In the genomic region with DNA sequence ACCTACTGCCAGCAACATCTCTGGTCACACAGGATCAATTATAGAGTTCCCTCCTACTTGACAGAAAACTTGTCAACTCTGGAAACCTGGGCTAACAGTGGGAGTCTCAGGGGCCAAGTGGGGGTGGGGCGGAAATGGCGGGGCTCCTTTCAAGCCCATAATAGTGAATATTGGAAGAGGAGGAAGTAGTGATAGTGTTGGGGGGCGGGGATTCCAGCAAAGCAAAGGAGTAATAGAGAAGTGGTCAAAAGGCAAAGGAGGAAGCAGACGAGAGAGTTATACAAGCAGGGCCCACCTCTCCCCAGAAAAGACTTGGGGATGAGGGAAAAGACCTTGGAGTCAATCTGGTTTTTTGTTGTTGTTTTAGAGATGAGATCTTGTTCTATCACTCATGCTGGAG, we compare ENCODE assay signal across 13 cellular contexts. TPM values are rescaled to one million over a fixed set of nuclear protein-coding genes. Genes with fewer than 3 reads are reported as not detected.
DNase-seq lines count a peak whose midpoint lies in the region; ATAC-seq, FAIRE-seq and TF ChIP-seq lines count a peak whose summit lies in the region.
"Had no signal": no experiment of that assay in that cellular context is flagged by ENCODE, and none has a peak within 500 bp of the region (broad histone marks: within the 10 kb centered on the region; RNA-seq: fewer than 3 reads in every experiment).

No MANE protein-coding gene starts in this region.

- H2BK15ac ChIP-seq in mesendoderm (replicated peaks; ENCODE audit: low read depth) = no peak overlapping the region

- TF ChIP-seq CTCF in activated B cell treated with CpG ODN at 0.5 μM for 24 hours (IDR thresholded peaks at IDR 0.05) (no peak), GM10248 (IDR thresholded peaks at IDR 0.05; ENCODE audit: control extremely low read depth, extremely low read depth, low read depth, missing control alignments) (no peak), pancreas (IDR thresholded peaks at IDR 0.05) (no peak)

- no peak overlapping the region for H4K8ac ChIP-seq in mesendoderm (ENCODE audit: low read depth, low read length)

- H3K23ac ChIP-seq in mesendoderm (ENCODE audit: low read length) = no peak overlapping the region

- no peak overlapping the region for H2AK5ac ChIP-seq in mesendoderm (ENCODE audit: low read length)

- H2BK120ac ChIP-seq in mesendoderm (ENCODE audit: low read depth, low read length) = no peak overlapping the region

- H3K79me2 ChIP-seq in mesendoderm (ENCODE audit: control insufficient read depth, insufficient read depth, low read length) = no peaks in the 10 kb centered on the region

- peak; percentile 23 for ATAC-seq in activated B cell treated with CpG ODN at 0.5 μM for 24 hours (ENCODE audit: low read depth)
- ATAC-seq in pancreas = no peak
- ATAC-seq: body of pancreas, foreskin keratinocyte had no signal

- peaks cover 0 to 40% (median 16%) of the 10 kb centered on the region in 11 experiments; a peak in 19 of 22 replicates for H3K36me3 ChIP-seq in BLaER1 treated with 17β-estradiol and CSF1 and Interleukin-3, amounts not matched to agents 10 nM and 100 nM
- H3K36me3 ChIP-seq in mesendoderm (ENCODE audit: control insufficient read depth, insufficient read depth, low read length) (no peaks in the 10 kb centered on the region), pancreas (peaks cover 0 to 5% (median 0%) of the 10 kb centered on the region in 3 donors)

- H3K27ac ChIP-seq in BLaER1 treated with 17β-estradiol and CSF1 and Interleukin-3, amounts not matched to agents 10 nM and 100 nM = peak overlapping the region; percentile 71 to 96 (median 93)
- no peak overlapping the region for H3K27ac ChIP-seq in mesendoderm (ENCODE audit: low read depth, low read length)
- no peak overlapping the region for H3K27ac ChIP-seq in pancreas

- no peak for FAIRE-seq in pancreas (lab: Jason Lieb, UNC)

- peak overlapping the region; percentile 35 to 87 (median 75) for H3K4me3 ChIP-seq in BLaER1 treated with 17β-estradiol and CSF1 and Interleukin-3, amounts not matched to agents 10 nM and 100 nM
- no peak overlapping the region for H3K4me3 ChIP-seq in mesendoderm (ENCODE audit: low read length)
- H3K4me3 ChIP-seq in pancreas = no peak overlapping the region
- H3K4me3 ChIP-seq: body of pancreas had no signal

- POLR2A ChIA-PET in activated B cell treated with CpG ODN at 0.5 μM for 24 hours (lab: Charles Lee) (interaction anchor here (0.7 to 2.5 kb wide), 5 partner anchors 11 to 169 kb away, joined by 3 to 14 read pairs (median 5); a partner anchor contains a TSS), GM10248 (lab: Yijun Ruan, JAX) (interaction anchor here (0.6 kb wide), 1 partner anchor 375 kb away, joined by 3 read pairs; no protein-coding TSS in a partner anchor)

- peak overlapping the region; percentile 94 to 99 (median 98) for H3K4me2 ChIP-seq in BLaER1 treated with 17β-estradiol and CSF1 and Interleukin-3, amounts not matched to agents 10 nM and 100 nM
- H3K4me2 ChIP-seq in mesendoderm (ENCODE audit: low read length) = no peak overlapping the region

- H3K27me3 ChIP-seq in BLaER1 treated with 17β-estradiol and CSF1 and Interleukin-3, amounts not matched to agents 10 nM and 100 nM = no peaks in the 10 kb centered on the region
- H3K27me3 ChIP-seq in mesendoderm (ENCODE audit: insufficient read depth, low read length, poor library complexity) (no peaks in the 10 kb centered on the region), pancreas (no peaks in the 10 kb centered on the region)
- H3K27me3 ChIP-seq: body of pancreas, foreskin keratinocyte had no signal

- H2BK5ac ChIP-seq in mesendoderm (ENCODE audit: low read length) = no peak overlapping the region

- H3K4ac ChIP-seq in mesendoderm (ENCODE audit: low read depth, low read length) = no peak overlapping the region

- H3K27ac Mint-ChIP-seq in activated B cell treated with CpG ODN at 0.5 μM for 24 hours = peak overlapping the region; percentile 97

- in situ Hi-C loops in KBM-7 (cut with MboI; ENCODE audit: low pct_unique_long_range_greater_than_20kb, low sequenced_read_pairs) = loop anchor here (25.0 kb wide), 1 partner anchor 438 kb away; a partner anchor contains a TSS

- peaks cover 68% of the 10 kb centered on the region for H3K4me1 Mint-ChIP-seq in activated B cell treated with CpG ODN at 0.5 μM for 24 hours

- intact Hi-C loops in activated B cell treated with CpG ODN at 0.5 μM for 24 hours (cut with micrococcal nuclease) (loop anchor here (10.0 kb wide), 1 partner anchor 285 kb away; no protein-coding TSS in a partner anchor), pancreas (cut with DNase I) (no loop called here)

- H3K9me3 ChIP-seq in BLaER1 treated with 17β-estradiol and CSF1 and Interleukin-3, amounts not matched to agents 10 nM and 100 nM (replicated peaks in 1 of 11) = no peaks in the 10 kb centered on the region
- H3K9me3 ChIP-seq in pancreas = no peaks in the 10 kb centered on the region
- H3K9me3 ChIP-seq: body of pancreas had no signal

- H3K79me1 ChIP-seq in mesendoderm (ENCODE audit: low read length) = no peaks in the 10 kb centered on the region

- peak overlapping the region; percentile 48 to 92 (median 88); a peak in 21 of 22 replicates for H3K9ac ChIP-seq in BLaER1 treated with 17β-estradiol and CSF1 and Interleukin-3, amounts not matched to agents 10 nM and 100 nM
- H3K9ac ChIP-seq in mesendoderm (ENCODE audit: low read length) = peak overlapping the region; percentile 35

- H3K18ac ChIP-seq in mesendoderm (ENCODE audit: low read length) = no peak overlapping the region

- peaks cover 87 to 100% (median 98%) of the 10 kb centered on the region in 10 experiments for H3K4me1 ChIP-seq in BLaER1 treated with 17β-estradiol and CSF1 and Interleukin-3, amounts not matched to agents 10 nM and 100 nM
- H3K4me1 ChIP-seq in mesendoderm (ENCODE audit: control insufficient read depth, low read depth, low read length) (peaks cover 8% of the 10 kb centered on the region), pancreas (peaks cover 0 to 10% (median 0%) of the 10 kb centered on the region in 3 donors)

- no peaks in the 10 kb centered on the region for H3K27me3 Mint-ChIP-seq in activated B cell treated with CpG ODN at 0.5 μM for 24 hours

- WGBS in mesendoderm (ENCODE audit: extremely low coverage, insufficient coverage, low lambda C conversion rate) = no CpG with 5 or more reads among the region's 4 CpGs
- 90 to 96% methylated on average over 4 of the region's 4 CpGs for WGBS in pancreas, 2 donors

- CTCF ChIA-PET in activated B cell treated with CpG ODN at 0.5 μM for 24 hours (lab: Charles Lee) (interaction anchor here (0.9 to 7.6 kb wide), 3 partner anchors 27 to 150 kb away, joined by 3 to 146 read pairs (median 81); a partner anchor contains a TSS), GM10248 (lab: Yijun Ruan, JAX) (interaction anchor here (1.4 to 13.4 kb wide), 5 partner anchors 10 to 168 kb away, joined by 3 to 198 read pairs (median 5); a partner anchor contains a TSS)

- H3K4me3 Mint-ChIP-seq in activated B cell treated with CpG ODN at 0.5 μM for 24 hours = peak overlapping the region; percentile 85

- no peaks in the 10 kb centered on the region for H3K9me3 Mint-ChIP-seq in activated B cell treated with CpG ODN at 0.5 μM for 24 hours

- DNase-seq in KBM-7 (peak; percentile 90), activated B cell treated with CpG ODN at 0.5 μM for 24 hours (no peak), mesendoderm (no peak), T1000 (lab: John Stamatoyannopoulos, UW) (no peak), GM10248 (ENCODE audit: extremely low spot score) (no peak), pancreas (no peak), NCI-H510A (lab: John Stamatoyannopoulos, UW) (no peak)
- DNase-seq: foreskin keratinocyte, NCI-H2081, occipital lobe, T-helper 9 cell had no signal

- H4K20me1 ChIP-seq in BLaER1 treated with 17β-estradiol and CSF1 and Interleukin-3, amounts not matched to agents 10 nM and 100 nM = no peaks in the 10 kb centered on the region; a peak in 2 of 22 replicates

- H3K56ac ChIP-seq in mesendoderm (ENCODE audit: low read length) = no peak overlapping the region

- H4K5ac ChIP-seq in mesendoderm (ENCODE audit: low read length) = no peak overlapping the region

- H3K36me3 Mint-ChIP-seq in activated B cell treated with CpG ODN at 0.5 μM for 24 hours (ENCODE audit: low read depth) = peaks cover 25% of the 10 kb centered on the region

RNA-seq across cellular contexts. Expression of a gene that starts 2.1 kb away (rescaled TPM):
- 68.7 and 79.9 TPM in 2 replicates for total RNA-seq in activated B cell treated with CpG ODN at 0.5 μM for 24 hours
- polyA plus RNA-seq in mesendoderm (2013, experiment 1 of 2) = 3.8 TPM
- polyA plus RNA-seq in mesendoderm (2013, experiment 2 of 2) = 3.3 TPM
- 10 to 100 TPM in 5 of 6 donors, 1 to 10 TPM in 1; 9.4 to 14.0 (median 12.8) TPM for total RNA-seq in pancreas
- 10 to 100 TPM; 37.9 to 40.6 TPM for polyA plus RNA-seq in pancreas

RNA-seq across cellular contexts. Expression of a gene that starts 40.1 kb away (rescaled TPM):
- total RNA-seq in activated B cell treated with CpG ODN at 0.5 μM for 24 hours = 54.8 and 57.9 TPM in 2 replicates
- 7.4 TPM for polyA plus RNA-seq in mesendoderm (2013, experiment 1 of 2)
- 7.5 TPM for polyA plus RNA-seq in mesendoderm (2013, experiment 2 of 2)
- total RNA-seq in pancreas = 10 to 100 TPM; 14.9 to 25.0 (median 16.3) TPM
- 10 to 100 TPM; 48.2 to 51.1 TPM for polyA plus RNA-seq in pancreas

RNA-seq across cellular contexts. Expression of a gene that starts 42.7 kb away (rescaled TPM):
- 20.2 and 21.4 TPM in 2 replicates for total RNA-seq in activated B cell treated with CpG ODN at 0.5 μM for 24 hours
- 10.2 TPM for polyA plus RNA-seq in mesendoderm (2013, experiment 1 of 2)
- 10.4 TPM for polyA plus RNA-seq in mesendoderm (2013, experiment 2 of 2)
- total RNA-seq in pancreas = 10 to 100 TPM in 2 of 6 donors, 1 to 10 TPM in 4; 4.4 to 12.3 (median 6.0) TPM
- 10 to 100 TPM; 10.3 to 14.1 TPM for polyA plus RNA-seq in pancreas

Comparison
In these comparisons a context has a peak if more than half of its experiments do, and no peak if none do; other contexts are left out.
1. H3K27ac ChIP-seq: peak in BLaER1 treated with 17β-estradiol and CSF1 and Interleukin-3, amounts not matched to agents 10 nM and 100 nM (11 of 11); none in mesendoderm (single experiment) and pancreas (0 of 4).
2. H3K4me3 ChIP-seq: peak in BLaER1 treated with 17β-estradiol and CSF1 and Interleukin-3, amounts not matched to agents 10 nM and 100 nM (10 of 10); none in mesendoderm (single experiment) and pancreas (0 of 4).